Comparison of ENCODE assay signal across 17 cellular contexts in the genomic region with DNA sequence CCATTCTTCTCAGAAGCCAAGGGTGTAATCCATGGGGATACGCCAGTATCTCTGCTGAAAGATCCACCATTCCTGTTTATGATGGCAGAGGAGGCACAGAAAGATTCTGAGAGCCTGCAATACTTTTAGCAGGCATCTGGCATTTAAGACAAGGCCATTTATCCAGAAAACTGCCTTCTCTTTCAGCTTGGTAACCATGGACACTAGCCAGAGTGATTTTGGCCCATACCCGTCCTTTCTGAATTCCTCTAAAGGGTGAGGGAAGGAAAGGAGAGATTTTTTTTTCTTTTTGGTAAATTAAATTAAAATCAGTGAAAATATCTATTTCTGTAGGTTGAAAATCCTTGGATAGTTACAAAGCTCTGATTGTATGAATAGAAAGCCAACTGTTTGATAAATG.
"Had no signal": no experiment of that assay in that cellular context is flagged by ENCODE, and none has a peak within 500 bp of the region (broad histone marks: within the 10 kb centered on the region; RNA-seq: fewer than 3 reads in every experiment).

No MANE protein-coding gene starts in this region.

- H3K27me3 ChIP-seq: adrenal gland, left lung, upper lobe of left lung had no signal

- H3K36me3 Mint-ChIP-seq: activated naive CD4-positive, alpha-beta T cell treated with anti-CD3 and anti-CD28 coated beads, Interleukin-2, amount 50 U/mL, for 72 hours; memory B cell; natural killer cell treated with Interleukin-12 subunit alpha and Interleukin-12 subunit beta and Interleukin-15 and Interleukin-18, amount 100 ng/mL, for 72 hours had no signal

- H3K27ac ChIP-seq: adrenal gland, left lung, upper lobe of left lung, WERI-Rb-1 had no signal

- H3K9me3 ChIP-seq: adrenal gland, left lung, upper lobe of left lung had no signal

- H3K4me1 Mint-ChIP-seq: memory B cell had no signal

- H3K27ac Mint-ChIP-seq: activated naive CD4-positive, alpha-beta T cell treated with anti-CD3 and anti-CD28 coated beads, Interleukin-2, amount 50 U/mL, for 72 hours; effector memory CD8-positive, alpha-beta T cell; memory B cell; natural killer cell treated with Interleukin-12 subunit alpha and Interleukin-12 subunit beta and Interleukin-15 and Interleukin-18, amount 100 ng/mL, for 72 hours had no signal

- ATAC-seq: activated naive CD4-positive, alpha-beta T cell treated with anti-CD3 and anti-CD28 coated beads, Interleukin-2, amount 50 U/mL, for 72 hours; effector memory CD8-positive, alpha-beta T cell; left lung; natural killer cell treated with Interleukin-12 subunit alpha and Interleukin-12 subunit beta and Interleukin-15 and Interleukin-18, amount 100 ng/mL, for 72 hours; stimulated activated naive CD8-positive, alpha-beta T cell treated with anti-CD3 and anti-CD28 coated beads, Interleukin-15, Interleukin-2, amounts not matched to agents 100 U/mL and 50 U/mL, for 24 hours had no signal

- H3K4me1 ChIP-seq: adrenal gland, left lung, upper lobe of left lung had no signal

- H3K4me3 ChIP-seq: adrenal gland, left lung, upper lobe of left lung had no signal

- H3K36me3 ChIP-seq: adrenal gland, left lung, upper lobe of left lung, WERI-Rb-1 had no signal

- DNase-seq: activated CD4-positive, alpha-beta T cell treated with anti-CD3 and anti-CD28 coated beads, Interleukin-2, amount 50 U/mL, for 4 hours; activated gamma-delta T cell treated with Interleukin-2 at 50 U/mL for 16 hours; adrenal gland; dermis blood vessel endothelial cell; effector memory CD8-positive, alpha-beta T cell; kidney; left lung; posterior cingulate gyrus; stimulated activated CD4-positive, alpha-beta T cell treated with anti-CD3 and anti-CD28 coated beads, Interleukin-2, amount 100 ng/mL, for 24 hours; stimulated activated naive CD8-positive, alpha-beta T cell treated with anti-CD3 and anti-CD28 coated beads, Interleukin-15, Interleukin-2, amounts not matched to agents 100 U/mL and 50 U/mL, for 24 hours; SW 1271; T-helper 2 cell; upper lobe of left lung; WERI-Rb-1 had no signal

- H3K9me3 Mint-ChIP-seq: effector memory CD8-positive, alpha-beta T cell had no signal

- H3K4me3 Mint-ChIP-seq: effector memory CD8-positive, alpha-beta T cell; memory B cell; natural killer cell treated with Interleukin-12 subunit alpha and Interleukin-12 subunit beta and Interleukin-15 and Interleukin-18, amount 100 ng/mL, for 72 hours had no signal
